40 cellular contexts compared by ENCODE assay signal in genomic region chr20:48383252-48383651, GRCh38.
"Had no signal": no experiment of that assay in that cellular context is flagged by ENCODE, and none has a peak within 500 bp of the region (broad histone marks: within the 10 kb centered on the region; RNA-seq: fewer than 3 reads in every experiment).

No MANE protein-coding gene starts in this region.

- H3K27me3 ChIP-seq: adrenal gland, ascending aorta, body of pancreas, brain microvascular endothelial cell, breast epithelium, cardiac muscle cell had no signal

- H3K4me1 ChIP-seq: adrenal gland, ascending aorta, body of pancreas, breast epithelium had no signal

- FAIRE-seq: astrocyte, bronchial epithelial cell had no signal

- H3K27ac Mint-ChIP-seq: activated naive CD4-positive, alpha-beta T cell treated with anti-CD3 and anti-CD28 coated beads for 36 hours; activated naive CD4-positive, alpha-beta T cell treated with anti-CD3 and anti-CD28 coated beads, Interleukin-2, amount 10 ng/mL, durations not matched to agents 7 days and 5 days; activated naive CD4-positive, alpha-beta T cell treated with anti-CD3 and anti-CD28 coated beads, Interleukin-2, amount 50 U/mL, for 24 hours; activated naive CD4-positive, alpha-beta T cell treated with anti-CD3 and anti-CD28 coated beads, Interleukin-2, amount 50 U/mL, for 72 hours; activated naive CD8-positive, alpha-beta T cell; activated naive CD8-positive, alpha-beta T cell treated with anti-CD3 and anti-CD28 coated beads for 36 hours; activated naive CD8-positive, alpha-beta T cell treated with anti-CD3 and anti-CD28 coated beads, Interleukin-2, amount 10 ng/mL, durations not matched to agents 7 days and 5 days; activated naive CD8-positive, alpha-beta T cell treated with anti-CD3 and anti-CD28 coated beads, Interleukin-2, amount 50 U/mL, for 24 hours; activated T-cell treated with anti-CD3 and anti-CD28 coated beads, Interleukin-2, amount 50 U/mL, for 24 hours; activated T-cell treated with anti-CD3 and anti-CD28 coated beads, Interleukin-2, amount 50 U/mL, for 72 hours; activated T-helper 1 cell treated with anti-CD3 and anti-CD28 coated beads, Interleukin-12 subunit alpha, Interleukin-12 subunit beta, Interleukin-2, Interleukin-4 antibody, amounts not matched to agents 30 ng/mL and 10 ng/mL and 1 ng/mL, durations not matched to agents 14 hours and 24 hours and 36 hours; activated T-helper 17 cell treated with anti-CD3 and anti-CD28 coated beads, Interleukin-2, amount 50 U/mL, for 72 hours; activated T-helper 2 cell treated with anti-CD3 and anti-CD28 coated beads, Interferon-gamma antibody, Interleukin-2, Interleukin-4, amounts not matched to agents 10 μg/mL and 5 μg/mL and 100 μg/mL, durations not matched to agents 14 hours and 24 hours and 36 hours had no signal

- ATAC-seq: activated naive CD4-positive, alpha-beta T cell treated with anti-CD3 and anti-CD28 coated beads, Interleukin-2, amount 50 U/mL, for 72 hours; activated naive CD8-positive, alpha-beta T cell treated with anti-CD3 and anti-CD28 coated beads, Interleukin-2, amount 50 U/mL, for 24 hours; activated T-cell treated with anti-CD3 and anti-CD28 coated beads, Interleukin-2, amount 50 U/mL, for 4 hours; activated T-cell treated with anti-CD3 and anti-CD28 coated beads, Interleukin-2, amount 50 U/mL, for 72 hours; activated T-helper 17 cell treated with anti-CD3 and anti-CD28 coated beads, Interleukin-2, amount 50 U/mL, for 72 hours; body of pancreas had no signal

- H3K27ac ChIP-seq: adrenal gland, ascending aorta, body of pancreas, brain microvascular endothelial cell, breast epithelium, cardiac muscle cell had no signal

- H3K4me3 Mint-ChIP-seq: activated naive CD4-positive, alpha-beta T cell treated with anti-CD3 and anti-CD28 coated beads for 36 hours; activated naive CD4-positive, alpha-beta T cell treated with anti-CD3 and anti-CD28 coated beads, Interleukin-2, amount 10 ng/mL, durations not matched to agents 7 days and 5 days; activated naive CD4-positive, alpha-beta T cell treated with anti-CD3 and anti-CD28 coated beads, Interleukin-2, amount 50 U/mL, for 24 hours; activated naive CD8-positive, alpha-beta T cell; activated naive CD8-positive, alpha-beta T cell treated with anti-CD3 and anti-CD28 coated beads for 36 hours; activated naive CD8-positive, alpha-beta T cell treated with anti-CD3 and anti-CD28 coated beads, Interleukin-2, amount 10 ng/mL, durations not matched to agents 7 days and 5 days; activated naive CD8-positive, alpha-beta T cell treated with anti-CD3 and anti-CD28 coated beads, Interleukin-2, amount 50 U/mL, for 24 hours; activated T-cell treated with anti-CD3 and anti-CD28 coated beads, Interleukin-2, amount 50 U/mL, for 24 hours; activated T-cell treated with anti-CD3 and anti-CD28 coated beads, Interleukin-2, amount 50 U/mL, for 4 hours; activated T-cell treated with anti-CD3 and anti-CD28 coated beads, Interleukin-2, amount 50 U/mL, for 72 hours; activated T-helper 1 cell treated with anti-CD3 and anti-CD28 coated beads, Interleukin-12 subunit alpha, Interleukin-12 subunit beta, Interleukin-2, Interleukin-4 antibody, amounts not matched to agents 30 ng/mL and 10 ng/mL and 1 ng/mL, durations not matched to agents 14 hours and 24 hours and 36 hours; activated T-helper 17 cell treated with anti-CD3 and anti-CD28 coated beads, Interleukin-2, amount 50 U/mL, for 72 hours; brain; central memory CD8-positive, alpha-beta T cell had no signal

- H3K36me3 Mint-ChIP-seq: activated naive CD4-positive, alpha-beta T cell treated with anti-CD3 and anti-CD28 coated beads, Interleukin-2, amount 10 ng/mL, durations not matched to agents 7 days and 5 days; activated naive CD4-positive, alpha-beta T cell treated with anti-CD3 and anti-CD28 coated beads, Interleukin-2, amount 50 U/mL, for 24 hours; activated naive CD4-positive, alpha-beta T cell treated with anti-CD3 and anti-CD28 coated beads, Interleukin-2, amount 50 U/mL, for 72 hours; activated naive CD8-positive, alpha-beta T cell; activated naive CD8-positive, alpha-beta T cell treated with anti-CD3 and anti-CD28 coated beads for 36 hours; activated naive CD8-positive, alpha-beta T cell treated with anti-CD3 and anti-CD28 coated beads, Interleukin-2, amount 10 ng/mL, durations not matched to agents 7 days and 5 days; brain had no signal

- DNase-seq: activated effector memory CD4-positive, alpha-beta T cell treated with anti-CD3 and anti-CD28 coated beads, Interleukin-2, amount 50 U/mL, for 16 hours; activated effector memory CD4-positive, alpha-beta T cell treated with Interleukin-2 at 50 U/mL for 16 hours; activated gamma-delta T cell; activated gamma-delta T cell treated with Interleukin-2 at 50 U/mL for 16 hours; activated naive CD4-positive, alpha-beta T cell; activated naive CD4-positive, alpha-beta T cell treated with anti-CD3 and anti-CD28 coated beads for 36 hours; activated naive CD4-positive, alpha-beta T cell treated with anti-CD3 and anti-CD28 coated beads, Interleukin-2, amount 10 ng/mL, durations not matched to agents 7 days and 5 days; activated naive CD4-positive, alpha-beta T cell treated with anti-CD3 and anti-CD28 coated beads, Interleukin-2, amount 50 U/mL, for 16 hours; activated naive CD4-positive, alpha-beta T cell treated with Interleukin-2 at 50 U/mL for 16 hours; activated naive CD8-positive, alpha-beta T cell treated with anti-CD3 and anti-CD28 coated beads for 36 hours; activated naive CD8-positive, alpha-beta T cell treated with anti-CD3 and anti-CD28 coated beads, Interleukin-2, amount 10 ng/mL, durations not matched to agents 7 days and 5 days; activated naive CD8-positive, alpha-beta T cell treated with anti-CD3 and anti-CD28 coated beads, Interleukin-2, amount 50 U/mL, for 24 hours; activated T-cell treated with anti-CD3 and anti-CD28 coated beads, Interleukin-2, amount 50 U/mL, for 1 hour; activated T-cell treated with anti-CD3 and anti-CD28 coated beads, Interleukin-2, amount 50 U/mL, for 24 hours; activated T-cell treated with anti-CD3 and anti-CD28 coated beads, Interleukin-2, amount 50 U/mL, for 4 hours; activated T-cell treated with anti-CD3 and anti-CD28 coated beads, Interleukin-2, amount 50 U/mL, for 48 hours; activated T-cell treated with anti-CD3 and anti-CD28 coated beads, Interleukin-2, amount 50 U/mL, for 72 hours; adrenal gland; amniotic stem cell; amygdala; anterior cingulate cortex; aorta; body of pancreas; brain microvascular endothelial cell; caudate nucleus; central memory CD4-positive, alpha-beta T cell; cerebellar nuclear complex had no signal

- H3K36me3 ChIP-seq: adrenal gland, ascending aorta, brain microvascular endothelial cell, breast epithelium, cardiac muscle cell had no signal

- H3K4me3 ChIP-seq: adrenal gland, ascending aorta, body of pancreas, breast epithelium, cardiac muscle cell had no signal

- H3K4me1 Mint-ChIP-seq: activated naive CD4-positive, alpha-beta T cell treated with anti-CD3 and anti-CD28 coated beads, Interleukin-2, amount 10 ng/mL, durations not matched to agents 7 days and 5 days; activated naive CD4-positive, alpha-beta T cell treated with anti-CD3 and anti-CD28 coated beads, Interleukin-2, amount 50 U/mL, for 24 hours; activated naive CD8-positive, alpha-beta T cell treated with anti-CD3 and anti-CD28 coated beads for 36 hours; activated naive CD8-positive, alpha-beta T cell treated with anti-CD3 and anti-CD28 coated beads, Interleukin-2, amount 10 ng/mL, durations not matched to agents 7 days and 5 days; activated naive CD8-positive, alpha-beta T cell treated with anti-CD3 and anti-CD28 coated beads, Interleukin-2, amount 50 U/mL, for 24 hours; activated T-helper 17 cell treated with anti-CD3 and anti-CD28 coated beads, Interleukin-2, amount 50 U/mL, for 72 hours; central memory CD8-positive, alpha-beta T cell had no signal

- H3K9me3 Mint-ChIP-seq: activated naive CD4-positive, alpha-beta T cell treated with anti-CD3 and anti-CD28 coated beads for 36 hours; activated naive CD4-positive, alpha-beta T cell treated with anti-CD3 and anti-CD28 coated beads, Interleukin-2, amount 10 ng/mL, durations not matched to agents 7 days and 5 days; activated naive CD4-positive, alpha-beta T cell treated with anti-CD3 and anti-CD28 coated beads, Interleukin-2, amount 50 U/mL, for 24 hours; activated naive CD4-positive, alpha-beta T cell treated with anti-CD3 and anti-CD28 coated beads, Interleukin-2, amount 50 U/mL, for 72 hours; activated naive CD8-positive, alpha-beta T cell treated with anti-CD3 and anti-CD28 coated beads for 36 hours; activated naive CD8-positive, alpha-beta T cell treated with anti-CD3 and anti-CD28 coated beads, Interleukin-2, amount 10 ng/mL, durations not matched to agents 7 days and 5 days; activated naive CD8-positive, alpha-beta T cell treated with anti-CD3 and anti-CD28 coated beads, Interleukin-2, amount 50 U/mL, for 24 hours; activated T-cell treated with anti-CD3 and anti-CD28 coated beads, Interleukin-2, amount 50 U/mL, for 24 hours; activated T-cell treated with anti-CD3 and anti-CD28 coated beads, Interleukin-2, amount 50 U/mL, for 4 hours; activated T-cell treated with anti-CD3 and anti-CD28 coated beads, Interleukin-2, amount 50 U/mL, for 72 hours; activated T-helper 1 cell treated with anti-CD3 and anti-CD28 coated beads, Interleukin-12 subunit alpha, Interleukin-12 subunit beta, Interleukin-2, Interleukin-4 antibody, amounts not matched to agents 30 ng/mL and 10 ng/mL and 1 ng/mL, durations not matched to agents 14 hours and 24 hours and 36 hours; activated T-helper 17 cell treated with anti-CD3 and anti-CD28 coated beads, Interleukin-2, amount 50 U/mL, for 72 hours; activated T-helper 2 cell treated with anti-CD3 and anti-CD28 coated beads, Interferon-gamma antibody, Interleukin-2, Interleukin-4, amounts not matched to agents 10 μg/mL and 5 μg/mL and 100 μg/mL, durations not matched to agents 14 hours and 24 hours and 36 hours; central memory CD8-positive, alpha-beta T cell had no signal

- H3K9me3 ChIP-seq: adrenal gland, ascending aorta, body of pancreas, breast epithelium had no signal
